ENCODE assay signal across 18 cellular contexts in the genomic region with DNA sequence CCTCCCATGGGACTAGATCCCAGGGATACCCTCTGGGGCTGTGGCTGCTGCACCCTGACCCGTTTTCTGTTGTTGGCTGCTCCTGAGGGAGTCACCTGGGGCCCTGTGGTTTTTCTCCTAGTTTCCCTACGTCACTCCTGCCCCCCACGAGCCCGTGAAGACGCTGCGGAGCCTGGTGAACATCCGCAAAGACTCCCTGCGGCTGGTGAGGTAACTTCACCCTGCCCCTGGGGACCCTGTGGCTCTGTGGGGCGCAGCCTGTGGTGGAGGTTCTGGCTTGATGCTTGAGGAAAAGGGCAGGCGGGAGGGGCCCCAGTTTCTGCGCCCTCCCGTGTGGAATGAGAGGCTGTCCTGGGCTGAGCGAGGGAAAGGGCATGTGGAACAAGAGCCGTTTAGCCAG. TPM values are rescaled to one million over a fixed set of nuclear protein-coding genes. Genes with fewer than 3 reads are reported as not detected.
DNase-seq lines count a peak whose midpoint lies in the region; ATAC-seq, FAIRE-seq and TF ChIP-seq lines count a peak whose summit lies in the region.
"Had no signal": no experiment of that assay in that cellular context is flagged by ENCODE, and none has a peak within 500 bp of the region (broad histone marks: within the 10 kb centered on the region; RNA-seq: fewer than 3 reads in every experiment).

No MANE protein-coding gene starts in this region.

- H3K36me3 ChIP-seq in IMR-90 (ENCODE audit: control insufficient read depth, insufficient read depth, low read length) (peaks cover 55% of the 10 kb centered on the region), lower lobe of right lung (peaks cover 65% of the 10 kb centered on the region), upper lobe of left lung (peaks cover 8 to 69% (median 44%) of the 10 kb centered on the region in 4 donors)

- H3K27ac ChIP-seq in IMR-90 (ENCODE audit: insufficient read depth, low read length) (no peak overlapping the region), lower lobe of right lung (peak overlapping the region; percentile 73), upper lobe of left lung (peak overlapping the region in 3 of 4 donors; percentile 74 to 89 (median 80))

- H3K4me1 ChIP-seq in IMR-90 (ENCODE audit: control insufficient read depth, insufficient read depth, low read length) (no peaks in the 10 kb centered on the region), lower lobe of right lung (peaks cover 48% of the 10 kb centered on the region), upper lobe of left lung (peaks cover 15 to 69% (median 51%) of the 10 kb centered on the region in 4 donors)

- DNase-seq in GM19239 (ENCODE audit: insufficient read length, low spot score) (no peak), IMR-90 (no peak), lower lobe of right lung (no peak), upper lobe of left lung (peak in 1 of 2 donors; percentile 49)
- DNase-seq in activated naive CD4-positive, alpha-beta T cell treated with anti-CD3 and anti-CD28 coated beads for 36 hours: no peak
- DNase-seq: CD8-positive, alpha-beta T cell; DMS79; H7; NCI-H1417 treated with DMSO at 0.1 percent for 48 hours; NCI-H1930; NCI-H510A treated with DMSO at 0.1 percent for 48 hours; Peyer's patch; SHP77; SK-N-SH; T-cell had no signal

- intact Hi-C loops in IMR-90 (cut with micrococcal nuclease) (no loop called here), lower lobe of right lung (cut with DNase I) (no loop called here)
- intact Hi-C loops in activated naive CD4-positive, alpha-beta T cell treated with anti-CD3 and anti-CD28 coated beads for 36 hours (cut with micrococcal nuclease): loop anchor here (2.0 kb wide), 1 partner anchor 35 kb away; no protein-coding TSS in a partner anchor

- H3K27me3 ChIP-seq in IMR-90 (ENCODE audit: control insufficient read depth, insufficient read depth, low read length): no peaks in the 10 kb centered on the region
- no peaks in the 10 kb centered on the region for H3K27me3 ChIP-seq in lower lobe of right lung (ENCODE audit: low read depth)
- H3K27me3 ChIP-seq in upper lobe of left lung: no peaks in the 10 kb centered on the region
- H3K27me3 ChIP-seq: Peyer's patch had no signal

- 93% methylated on average over 5 of the region's 14 CpGs; no CpG with 5 or more reads in 1 of the 2 experiments for WGBS in IMR-90 (ENCODE audit: extremely low coverage in 2 of 2, insufficient read length in 1 of 2), 2 experiments
- 82 to 83% methylated on average over 11 to 14 of the region's 14 CpGs for WGBS in upper lobe of left lung, 2 donors

- FAIRE-seq in GM19239 (lab: Jason Lieb, UNC): peak; percentile 39
- FAIRE-seq: D721Med had no signal

- H3K4ac ChIP-seq in IMR-90 (ENCODE audit: low read depth, low read length): no peak overlapping the region

- H4K8ac ChIP-seq in IMR-90 (ENCODE audit: low read depth in 2 of 2, low read length in 2 of 2): no peak overlapping the region

- H3K27me3 Mint-ChIP-seq in activated naive CD4-positive, alpha-beta T cell treated with anti-CD3 and anti-CD28 coated beads for 36 hours (ENCODE audit: low read depth): no peaks in the 10 kb centered on the region
- H3K27me3 Mint-ChIP-seq: T-cell had no signal

- no peak overlapping the region for H2AFZ ChIP-seq in IMR-90 (replicated peaks; ENCODE audit: low read length, poor library complexity)

- peaks cover 27% of the 10 kb centered on the region for H3K4me1 Mint-ChIP-seq in activated naive CD4-positive, alpha-beta T cell treated with anti-CD3 and anti-CD28 coated beads for 36 hours (ENCODE audit: low read depth)

- CTCF ChIA-PET in IMR-90 (lab: Yijun Ruan, JAX): no interaction called here
- CTCF ChIA-PET in activated naive CD4-positive, alpha-beta T cell treated with anti-CD3 and anti-CD28 coated beads for 36 hours (lab: Charles Lee): interaction anchor here (0.5 to 1.3 kb wide), 4 partner anchors 8 to 115 kb away, joined by 3 to 7 read pairs (median 4); no protein-coding TSS in a partner anchor

- no TSS peak for BruUV-seq in IMR-90 (replicated peaks; lab: Mats Ljungman, UMichigan)

- H3K14ac ChIP-seq in IMR-90 (replicated peaks; ENCODE audit: low read depth, low read length): no peak overlapping the region

- H3K9me3 Mint-ChIP-seq in activated naive CD4-positive, alpha-beta T cell treated with anti-CD3 and anti-CD28 coated beads for 36 hours: no peaks in the 10 kb centered on the region
- H3K9me3 Mint-ChIP-seq: CD8-positive, alpha-beta T cell; T-cell had no signal

- H2AK9ac ChIP-seq in IMR-90 (replicated peaks; ENCODE audit: low read depth, low read length, poor library complexity): peak overlapping the region; percentile 42

- in situ Hi-C loops in IMR-90 (cut with MboI; ENCODE audit: low sequenced_read_pairs): no loop called here

- no peak overlapping the region for H2BK15ac ChIP-seq in IMR-90 (ENCODE audit: low read depth, low read length)

- H2BK20ac ChIP-seq in IMR-90 (ENCODE audit: low read depth, low read length): no peak overlapping the region

- H3K23ac ChIP-seq in IMR-90 (ENCODE audit: low read depth, low read length): no peak overlapping the region

- peaks cover 12% of the 10 kb centered on the region for H3K36me3 Mint-ChIP-seq in activated naive CD4-positive, alpha-beta T cell treated with anti-CD3 and anti-CD28 coated beads for 36 hours (ENCODE audit: low read depth)

- H3K56ac ChIP-seq in IMR-90 (ENCODE audit: extremely low read depth, insufficient read depth, low read length): no peak overlapping the region

- H3K9me3 ChIP-seq in IMR-90 (ENCODE audit: control insufficient read depth, insufficient read depth, low read length): no peaks in the 10 kb centered on the region
- no peaks in the 10 kb centered on the region for H3K9me3 ChIP-seq in lower lobe of right lung
- H3K9me3 ChIP-seq in upper lobe of left lung: no peaks in the 10 kb centered on the region
- H3K9me3 ChIP-seq: Peyer's patch, SK-N-SH had no signal

- H3K4me2 ChIP-seq in IMR-90 (ENCODE audit: low read depth, low read length): no peak overlapping the region
- H3K4me2 ChIP-seq: SK-N-SH had no signal

- H3K9ac ChIP-seq in IMR-90 (ENCODE audit: low read depth, low read length): no peak overlapping the region
- H3K9ac ChIP-seq: SK-N-SH had no signal

- no peak overlapping the region for H3K18ac ChIP-seq in IMR-90 (ENCODE audit: low read depth, low read length)

- no peak for TF ChIP-seq RAD21 in IMR-90 (IDR thresholded peaks at IDR 0.05; ENCODE audit: low read length)

- no peak overlapping the region for H4K91ac ChIP-seq in IMR-90 (ENCODE audit: insufficient read depth, low read depth, low read length)

- H3K4me3 Mint-ChIP-seq in activated naive CD4-positive, alpha-beta T cell treated with anti-CD3 and anti-CD28 coated beads for 36 hours: no peak overlapping the region
- H3K4me3 Mint-ChIP-seq: CD8-positive, alpha-beta T cell; T-cell had no signal

- H2AK5ac ChIP-seq in IMR-90 (ENCODE audit: low read depth, low read length): no peak overlapping the region

- peaks cover 42% of the 10 kb centered on the region for H4K20me1 ChIP-seq in IMR-90 (ENCODE audit: insufficient read depth, low read length)

- H3K4me3 ChIP-seq in IMR-90 (ENCODE audit: insufficient read depth, low read depth, low read length): no peak overlapping the region
- no peak overlapping the region for H3K4me3 ChIP-seq in lower lobe of right lung
- H3K4me3 ChIP-seq in upper lobe of left lung: no peak overlapping the region
- H3K4me3 ChIP-seq: Peyer's patch had no signal

- H3K9me1 ChIP-seq in IMR-90 (ENCODE audit: insufficient read depth, low read length): no peaks in the 10 kb centered on the region

- TF ChIP-seq EP300 in upper lobe of left lung (IDR thresholded peaks at IDR 0.05): no peak

- H2BK5ac ChIP-seq in IMR-90 (ENCODE audit: low read depth, low read length, poor library complexity, severe bottlenecking): no peak overlapping the region

- peaks cover 6 to 40% of the 10 kb centered on the region in 2 experiments; a peak in 3 of 4 replicates for H3K79me1 ChIP-seq in IMR-90 (ENCODE audit: low read depth in 1 of 2, low read length in 2 of 2)

- H3K27ac Mint-ChIP-seq in activated naive CD4-positive, alpha-beta T cell treated with anti-CD3 and anti-CD28 coated beads for 36 hours: no peak overlapping the region
- H3K27ac Mint-ChIP-seq: CD8-positive, alpha-beta T cell had no signal

- H2BK120ac ChIP-seq in IMR-90 (ENCODE audit: low read depth, low read length): no peak overlapping the region

- TF ChIP-seq CTCF in IMR-90 (conservative IDR thresholded peaks at IDR 0.05; ENCODE audit: low read depth, low read length) (no peak), lower lobe of right lung (IDR thresholded peaks at IDR 0.05) (no peak), upper lobe of left lung (IDR thresholded peaks at IDR 0.05) (no peak)

- no peak for ATAC-seq in IMR-90 (ENCODE audit: low read depth)
- ATAC-seq in lower lobe of right lung: no peak
- no peak for ATAC-seq in upper lobe of left lung (ENCODE audit: low FRiP score in 2 of 2)
- ATAC-seq in HG03469 (IDR thresholded peaks at IDR 0.05; ENCODE audit: unreplicated experiment): no peak
- ATAC-seq in GM18867 (IDR thresholded peaks at IDR 0.05; ENCODE audit: unreplicated experiment): no peak
- ATAC-seq: CD8-positive, alpha-beta T cell; T-cell had no signal

- no peak overlapping the region for H4K5ac ChIP-seq in IMR-90 (ENCODE audit: low read depth, low read length)

- dilution Hi-C loops in IMR-90 (cut with HindIII; ENCODE audit: low sequenced_read_pairs, unreplicated experiment): no loop called here

- TF ChIP-seq POLR2A in IMR-90 (IDR thresholded peaks at IDR 0.05; ENCODE audit: low read depth, low read length) (no peak), upper lobe of left lung (IDR thresholded peaks at IDR 0.05) (no peak)

- POLR2A ChIA-PET in IMR-90 (lab: Charles Lee; ENCODE audit: unreplicated experiment): no interaction called here

RNA-seq across cellular contexts. Expression of gene MGRN1, which starts 27.2 kb away (rescaled TPM):
- total RNA-seq in IMR-90 (2012; rRNA removed) (11.7 and 13.9 TPM in 2 replicates), lower lobe of right lung (75.7 TPM), upper lobe of left lung (100 to 1,000 TPM in 3 of 6 donors, 10 to 100 TPM in 3; 49.0 to 148 (median 99.1) TPM)
- 26.7 and 32.7 TPM in 2 replicates for polyA plus RNA-seq in IMR-90 (2012; rRNA removed)
- 29.0 and 31.5 TPM in 2 replicates for polyA plus RNA-seq in IMR-90 (2012; cell fraction: cytosol; rRNA removed)
- polyA plus RNA-seq in IMR-90 (2012; cell fraction: nucleus; rRNA removed; ENCODE audit: low replicate concordance): 31.0 and 54.6 TPM in 2 replicates
- 10 to 100 TPM; 46.3 to 48.8 TPM for total RNA-seq in activated naive CD4-positive, alpha-beta T cell treated with anti-CD3 and anti-CD28 coated beads for 36 hours

RNA-seq across cellular contexts. Expression of gene UBALD1, which starts 37.2 kb away (rescaled TPM):
- total RNA-seq in IMR-90 (2012; rRNA removed) (1.3 and 1.9 TPM in 2 replicates), lower lobe of right lung (30.2 TPM), upper lobe of left lung (10 to 100 TPM; 14.9 to 43.9 (median 25.8) TPM)
- 14.5 and 20.5 TPM in 2 replicates for polyA plus RNA-seq in IMR-90 (2012; rRNA removed)
- 12.3 and 29.5 TPM in 2 replicates for polyA plus RNA-seq in IMR-90 (2012; cell fraction: cytosol; rRNA removed)
- 53.3 and 131 TPM in 2 replicates for polyA plus RNA-seq in IMR-90 (2012; cell fraction: nucleus; rRNA removed; ENCODE audit: low replicate concordance)
- 1 to 10 TPM; 8.5 to 9.3 TPM for total RNA-seq in activated naive CD4-positive, alpha-beta T cell treated with anti-CD3 and anti-CD28 coated beads for 36 hours

RNA-seq across cellular contexts. Expression of gene NUDT16L1, which starts 41.5 kb away (rescaled TPM):
- 22.9 and 28.3 TPM in 2 replicates for total RNA-seq in IMR-90 (2012; rRNA removed)
- polyA plus RNA-seq in IMR-90 (2012; rRNA removed): 44.3 and 63.8 TPM in 2 replicates
- 55.5 and 62.4 TPM in 2 replicates for polyA plus RNA-seq in IMR-90 (2012; cell fraction: cytosol; rRNA removed)
- 25.7 and 61.5 TPM in 2 replicates for polyA plus RNA-seq in IMR-90 (2012; cell fraction: nucleus; rRNA removed; ENCODE audit: low replicate concordance)
- total RNA-seq in lower lobe of right lung: 27.3 TPM
- 10 to 100 TPM; 14.9 to 66.0 (median 34.1) TPM for total RNA-seq in upper lobe of left lung
- 10 to 100 TPM; 20.0 to 20.7 TPM for total RNA-seq in activated naive CD4-positive, alpha-beta T cell treated with anti-CD3 and anti-CD28 coated beads for 36 hours
